ENCODE assay signal across 13 cellular contexts in genomic region chr11:116175707-116176106, GRCh38.
DNase-seq lines count a peak whose midpoint lies in the region; FAIRE-seq and TF ChIP-seq lines count a peak whose summit lies in the region.
"Had no signal": no experiment of that assay in that cellular context is flagged by ENCODE, and none has a peak within 500 bp of the region (broad histone marks: within the 10 kb centered on the region; RNA-seq: fewer than 3 reads in every experiment).

No MANE protein-coding gene starts in this region.

- DNase-seq in G401 (ENCODE audit: low spot score) (peak; percentile 80), NCI-H2171 treated with DMSO at 0.1 percent for 48 hours (lab: John Stamatoyannopoulos, UW) (peak; percentile 56), bronchial epithelial cell (ENCODE audit: low read depth) (no peak), NCI-H1436 (lab: John Stamatoyannopoulos, UW) (no peak), DMS79 (lab: John Stamatoyannopoulos, UW) (no peak), globus pallidus (ENCODE audit: low spot score) (no peak)
- DNase-seq in stimulated activated CD4-positive, alpha-beta T cell treated with anti-CD3 and anti-CD28 coated beads, Interleukin-1b, Interleukin-23, amount 100 ng/mL, for 48 hours: no peak
- DNase-seq: EL, Kasumi-1, NCI-H748 treated with DMSO at 0.1 percent for 48 hours, SW 1271 had no signal

- H3K27me3 ChIP-seq in bronchial epithelial cell (ENCODE audit: control insufficient read depth, insufficient read depth, low read length) (no peaks in the 10 kb centered on the region), neural cell (ENCODE audit: insufficient read depth, low read depth, low read length) (no peaks in the 10 kb centered on the region)

- H3K9ac ChIP-seq in neural cell (ENCODE audit: low read length): no peak overlapping the region

- no peak overlapping the region for H2AFZ ChIP-seq in neural cell (ENCODE audit: low read depth, low read length)

- H3K79me2 ChIP-seq in neural cell (replicated peaks; ENCODE audit: insufficient read depth, low read length): no peaks in the 10 kb centered on the region

- TF ChIP-seq RAD21 in neural cell (conservative IDR thresholded peaks at IDR 0.05): peak; percentile 12

- no peak for TF ChIP-seq EP300 in neural cell (conservative IDR thresholded peaks at IDR 0.05; ENCODE audit: poor library complexity, severe bottlenecking)

- no peaks in the 10 kb centered on the region for H3K9me2 ChIP-seq in neural cell (ENCODE audit: insufficient read depth, low read length)

- in situ Hi-C loops in G401 (cut with HindIII; ENCODE audit: low sequenced_read_pairs): no loop called here

- H4K20me1 ChIP-seq in neural cell (ENCODE audit: insufficient read depth): no peaks in the 10 kb centered on the region

- H3K4me3 ChIP-seq in bronchial epithelial cell (ENCODE audit: low read depth, low read length) (no peak overlapping the region), neural cell (ENCODE audit: low read length) (no peak overlapping the region)
- H3K4me3 ChIP-seq: HAP-1 had no signal

- no peaks in the 10 kb centered on the region for H3F3A ChIP-seq in neural cell (ENCODE audit: insufficient read depth, low read length, poor library complexity, severe bottlenecking)

- H3K4me2 ChIP-seq in neural cell (ENCODE audit: low read length): no peak overlapping the region

- peak; percentile 7 for FAIRE-seq in bronchial epithelial cell (lab: Jason Lieb, UNC)

- H3K27ac ChIP-seq in neural cell (ENCODE audit: low read length): no peak overlapping the region

- H3K36me3 ChIP-seq in bronchial epithelial cell (ENCODE audit: control insufficient read depth, insufficient read depth, low read length) (no peaks in the 10 kb centered on the region), neural cell (ENCODE audit: insufficient read depth, low read length) (no peaks in the 10 kb centered on the region)
- H3K36me3 ChIP-seq: HAP-1 had no signal

- no peak for TF ChIP-seq CTCF in bronchial epithelial cell (IDR thresholded peaks at IDR 0.05; ENCODE audit: insufficient read depth, low read length, severe bottlenecking)
- no peak for TF ChIP-seq CTCF in neural cell (IDR thresholded peaks at IDR 0.05; ENCODE audit: poor library complexity, severe bottlenecking)

- H3K9me3 ChIP-seq in neural cell (ENCODE audit: low read length): no peaks in the 10 kb centered on the region
- H3K9me3 ChIP-seq: HAP-1 had no signal

TF ChIP-seq in neural cell, 6 proteins besides CTCF, POLR2A, EP300 and RAD21:
- TF ChIP-seq SMC3 (conservative IDR thresholded peaks at IDR 0.05; ENCODE audit: poor library complexity) (no peak), EZH2 (IDR thresholded peaks at IDR 0.05; ENCODE audit: borderline replicate concordance, insufficient read depth, low read length, poor library complexity, severe bottlenecking) (no peak), POLR2AphosphoS5 (IDR thresholded peaks at IDR 0.05) (peak; percentile 11)

Comparison
In these comparisons a context has a peak if more than half of its experiments do, and no peak if none do; other contexts are left out.
1. DNase-seq: peak in G401 (single experiment) and NCI-H2171 treated with DMSO at 0.1 percent for 48 hours (single experiment); none in bronchial epithelial cell (single experiment), NCI-H1436 (single experiment), DMS79 (single experiment), globus pallidus (single experiment) and stimulated activated CD4-positive, alpha-beta T cell treated with anti-CD3 and anti-CD28 coated beads, Interleukin-1b, Interleukin-23, amount 100 ng/mL, for 48 hours (single experiment).